In genomic region chr19:29663861-29664752, GRCh38 we compare ENCODE assay signal across 8 cellular contexts. TPM values are rescaled to one million over a fixed set of nuclear protein-coding genes. Genes with fewer than 3 reads are reported as not detected.
DNase-seq lines count a peak whose midpoint lies in the region; ATAC-seq and TF ChIP-seq lines count a peak whose summit lies in the region.

No MANE protein-coding gene starts in this region.

- TF ChIP-seq CTCF in Calu3 (IDR thresholded peaks at IDR 0.05; ENCODE audit: unreplicated experiment) (no peak), endothelial cell (IDR thresholded peaks at IDR 0.05; ENCODE audit: unreplicated experiment) (no peak)

- peaks cover 19% of the 10 kb centered on the region for H3K79me1 ChIP-seq in trophoblast cell (ENCODE audit: low read length)

- no peak overlapping the region for H3K23ac ChIP-seq in trophoblast cell (ENCODE audit: low read length)

- peak overlapping the region; percentile 23 for H3K27ac ChIP-seq in trophoblast cell (ENCODE audit: low read depth, low read length)

- no TSS peak for BruUV-seq in Calu3 (replicated peaks; lab: Mats Ljungman, UMichigan)

- H3K4ac ChIP-seq in trophoblast cell (ENCODE audit: low read depth, low read length), result no peak overlapping the region

- H3K27me3 ChIP-seq in NT2/D1 (ENCODE audit: insufficient read depth, insufficient read length) (peaks cover 5% of the 10 kb centered on the region), trophoblast cell (ENCODE audit: insufficient read depth, low read length) (no peaks in the 10 kb centered on the region)

- H2AK5ac ChIP-seq in trophoblast cell (ENCODE audit: low read length), result peak overlapping the region; percentile 13

- H4K8ac ChIP-seq in trophoblast cell (ENCODE audit: low read depth, low read length), result no peak overlapping the region

- H3K9me3 Mint-ChIP-seq in Calu3 (ENCODE audit: low read depth, unreplicated experiment), result no peaks in the 10 kb centered on the region
- H3K9me3 Mint-ChIP-seq in endothelial cell (ENCODE audit: unreplicated experiment), result no peaks in the 10 kb centered on the region

- H3K18ac ChIP-seq in trophoblast cell (ENCODE audit: low read length), result peak overlapping the region; percentile 30

- no peak overlapping the region for H4K12ac ChIP-seq in trophoblast cell (ENCODE audit: low read depth, low read length)

- H3K9me3 ChIP-seq in NT2/D1 (ENCODE audit: insufficient read depth, low read length) (no peaks in the 10 kb centered on the region), trophoblast cell (ENCODE audit: insufficient read depth, low read depth, low read length) (no peaks in the 10 kb centered on the region)

- H3K4me3 Mint-ChIP-seq in Calu3 (ENCODE audit: low read depth, unreplicated experiment) (peak overlapping the region; percentile 81), endothelial cell (ENCODE audit: unreplicated experiment) (peak overlapping the region; percentile 78)

- H3K4me1 ChIP-seq in NT2/D1 (ENCODE audit: insufficient read depth, insufficient read length) (peaks cover 10% of the 10 kb centered on the region), trophoblast cell (ENCODE audit: control insufficient read depth in 1 of 2, insufficient read depth in 2 of 2, low read length in 2 of 2) (peaks cover 35 to 37% of the 10 kb centered on the region in 2 experiments)

- H3K4me1 Mint-ChIP-seq in Calu3 (ENCODE audit: low read depth, unreplicated experiment) (no peaks in the 10 kb centered on the region), endothelial cell (ENCODE audit: unreplicated experiment) (peaks cover 12% of the 10 kb centered on the region)

- intact Hi-C loops in Calu3 (cut with micrococcal nuclease; ENCODE audit: unreplicated experiment), result no loop called here

- no peak for ATAC-seq in HG03354 (IDR thresholded peaks at IDR 0.05; ENCODE audit: poor library complexity, severe bottlenecking, unreplicated experiment)
- no peak for ATAC-seq in GM21723 (IDR thresholded peaks at IDR 0.05; ENCODE audit: unreplicated experiment)
- ATAC-seq in HG03342 (IDR thresholded peaks at IDR 0.05; ENCODE audit: unreplicated experiment), result no peak

- peak overlapping the region; percentile 11 for H3K27ac Mint-ChIP-seq in Calu3 (ENCODE audit: unreplicated experiment)
- no peak overlapping the region for H3K27ac Mint-ChIP-seq in endothelial cell (ENCODE audit: unreplicated experiment)

- H3K4me2 ChIP-seq in trophoblast cell (ENCODE audit: low read length), result peak overlapping the region; percentile 96

- peak overlapping the region; percentile 10 for H2BK120ac ChIP-seq in trophoblast cell (ENCODE audit: insufficient read depth, low read length, poor library complexity)

- peak overlapping the region; percentile 61 for H3K14ac ChIP-seq in trophoblast cell (ENCODE audit: low read length)

- H3K4me3 ChIP-seq in NT2/D1 (ENCODE audit: insufficient read length, low read depth) (no peak overlapping the region), trophoblast cell (ENCODE audit: low read depth, low read length) (no peak overlapping the region)

- no CpG with 5 or more reads among the region's 19 CpGs for WGBS in trophoblast cell (ENCODE audit: extremely low coverage, insufficient coverage, insufficient read length)

- H4K91ac ChIP-seq in trophoblast cell (ENCODE audit: low read depth, low read length), result peak overlapping the region; percentile 70

- H2BK12ac ChIP-seq in trophoblast cell (ENCODE audit: low read length), result peak overlapping the region; percentile 41

- peaks cover 3% of the 10 kb centered on the region for H3K36me3 ChIP-seq in NT2/D1 (ENCODE audit: insufficient read depth, insufficient read length, low read length)
- no peaks in the 10 kb centered on the region for H3K36me3 ChIP-seq in trophoblast cell (ENCODE audit: control insufficient read depth in 1 of 2, insufficient read depth in 2 of 2, low read length in 2 of 2)

- H3K36me3 Mint-ChIP-seq in Calu3 (ENCODE audit: insufficient read depth, unreplicated experiment) (peaks cover 8% of the 10 kb centered on the region), endothelial cell (ENCODE audit: low read depth, unreplicated experiment) (no peaks in the 10 kb centered on the region)

- H3K27me3 Mint-ChIP-seq in Calu3 (ENCODE audit: unreplicated experiment) (no peaks in the 10 kb centered on the region), endothelial cell (ENCODE audit: unreplicated experiment) (peaks cover 15% of the 10 kb centered on the region)

- H3K79me2 ChIP-seq in trophoblast cell (ENCODE audit: control insufficient read depth, insufficient read depth, low read length, poor library complexity), result peaks cover 10% of the 10 kb centered on the region

- CTCF ChIA-PET in Calu3 (lab: Charles Lee), result interaction anchor here (0.7 to 1.1 kb wide), 2 partner anchors 13 to 58 kb away, joined by 3 to 5 read pairs; partner anchors contain the start of gene POP4

- peak overlapping the region; percentile 49 for H2BK5ac ChIP-seq in trophoblast cell (ENCODE audit: low read depth, low read length, poor library complexity)

- no peak overlapping the region for H2AFZ ChIP-seq in trophoblast cell (ENCODE audit: insufficient read depth, low read length, poor library complexity)

- DNase-seq in Calu3, result no peak
- DNase-seq in NT2/D1 (ENCODE audit: low read depth, low spot score), result no peak
- DNase-seq in endothelial cell (ENCODE audit: low spot score), result no peak
- DNase-seq in trophoblast cell, result peak; percentile 89 to 90
- DNase-seq in NCI-H524 (lab: John Stamatoyannopoulos, UW), result no peak

- H3K9ac ChIP-seq in NT2/D1 (ENCODE audit: insufficient read length, low read depth) (peak overlapping the region; percentile 42), trophoblast cell (ENCODE audit: low read length) (no peak overlapping the region)

RNA-seq across cellular contexts. Expression of gene PLEKHF1, which starts 1.2 kb away (rescaled TPM):
- 2.4 and 2.9 TPM in 2 replicates for total RNA-seq in Calu3 (2022)
- total RNA-seq in endothelial cell (ENCODE audit: unreplicated experiment), result 0.77 TPM
- 37.2 and 41.2 TPM in 2 replicates for polyA plus RNA-seq in trophoblast cell (2013)

RNA-seq across cellular contexts. Expression of gene C19orf12, which starts 51.0 kb away (rescaled TPM):
- total RNA-seq in Calu3 (2022) (15.4 and 17.5 TPM in 2 replicates), endothelial cell (ENCODE audit: unreplicated experiment) (6.1 TPM)
- 17.9 and 18.2 TPM in 2 replicates for polyA plus RNA-seq in trophoblast cell (2013)

RNA-seq across cellular contexts. Expression of gene POP4, which starts 58.0 kb away (rescaled TPM):
- total RNA-seq in Calu3 (2022) (72.9 and 77.9 TPM in 2 replicates), endothelial cell (ENCODE audit: unreplicated experiment) (48.8 TPM)
- polyA plus RNA-seq in trophoblast cell (2013), result 76.3 and 81.4 TPM in 2 replicates

Comparison
In these comparisons a context has a peak if more than half of its experiments do, and no peak if none do; other contexts are left out.
1. DNase-seq: peak in trophoblast cell (2 of 2); none in Calu3 (single experiment), NT2/D1 (single experiment), endothelial cell (single experiment) and NCI-H524 (0 of 2).